ENCODE assay signal across 1 cellular context in genomic region chr12:120640840-120641833, GRCh38.
TF ChIP-seq lines count a peak whose summit lies in the region.

No MANE protein-coding gene starts in this region.

TF ChIP-seq in WTC11, 78 proteins besides CTCF, POLR2A, EP300 and RAD21 (continued from another document and continues in another):
- TF ChIP-seq, protein P1, sequence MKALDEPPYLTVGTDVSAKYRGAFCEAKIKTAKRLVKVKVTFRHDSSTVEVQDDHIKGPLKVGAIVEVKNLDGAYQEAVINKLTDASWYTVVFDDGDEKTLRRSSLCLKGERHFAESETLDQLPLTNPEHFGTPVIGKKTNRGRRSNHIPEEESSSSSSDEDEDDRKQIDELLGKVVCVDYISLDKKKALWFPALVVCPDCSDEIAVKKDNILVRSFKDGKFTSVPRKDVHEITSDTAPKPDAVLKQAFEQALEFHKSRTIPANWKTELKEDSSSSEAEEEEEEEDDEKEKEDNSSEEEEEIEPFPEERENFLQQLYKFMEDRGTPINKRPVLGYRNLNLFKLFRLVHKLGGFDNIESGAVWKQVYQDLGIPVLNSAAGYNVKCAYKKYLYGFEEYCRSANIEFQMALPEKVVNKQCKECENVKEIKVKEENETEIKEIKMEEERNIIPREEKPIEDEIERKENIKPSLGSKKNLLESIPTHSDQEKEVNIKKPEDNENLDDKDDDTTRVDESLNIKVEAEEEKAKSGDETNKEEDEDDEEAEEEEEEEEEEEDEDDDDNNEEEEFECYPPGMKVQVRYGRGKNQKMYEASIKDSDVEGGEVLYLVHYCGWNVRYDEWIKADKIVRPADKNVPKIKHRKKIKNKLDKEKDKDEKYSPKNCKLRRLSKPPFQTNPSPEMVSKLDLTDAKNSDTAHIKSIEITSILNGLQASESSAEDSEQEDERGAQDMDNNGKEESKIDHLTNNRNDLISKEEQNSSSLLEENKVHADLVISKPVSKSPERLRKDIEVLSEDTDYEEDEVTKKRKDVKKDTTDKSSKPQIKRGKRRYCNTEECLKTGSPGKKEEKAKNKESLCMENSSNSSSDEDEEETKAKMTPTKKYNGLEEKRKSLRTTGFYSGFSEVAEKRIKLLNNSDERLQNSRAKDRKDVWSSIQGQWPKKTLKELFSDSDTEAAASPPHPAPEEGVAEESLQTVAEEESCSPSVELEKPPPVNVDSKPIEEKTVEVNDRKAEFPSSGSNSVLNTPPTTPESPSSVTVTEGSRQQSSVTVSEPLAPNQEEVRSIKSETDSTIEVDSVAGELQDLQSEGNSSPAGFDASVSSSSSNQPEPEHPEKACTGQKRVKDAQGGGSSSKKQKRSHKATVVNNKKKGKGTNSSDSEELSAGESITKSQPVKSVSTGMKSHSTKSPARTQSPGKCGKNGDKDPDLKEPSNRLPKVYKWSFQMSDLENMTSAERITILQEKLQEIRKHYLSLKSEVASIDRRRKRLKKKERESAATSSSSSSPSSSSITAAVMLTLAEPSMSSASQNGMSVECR (CRISPR knock-in tag; IDR thresholded peaks at IDR 0.05; ENCODE audit: borderline replicate concordance) = peak; percentile 84
- TF ChIP-seq, protein P2, sequence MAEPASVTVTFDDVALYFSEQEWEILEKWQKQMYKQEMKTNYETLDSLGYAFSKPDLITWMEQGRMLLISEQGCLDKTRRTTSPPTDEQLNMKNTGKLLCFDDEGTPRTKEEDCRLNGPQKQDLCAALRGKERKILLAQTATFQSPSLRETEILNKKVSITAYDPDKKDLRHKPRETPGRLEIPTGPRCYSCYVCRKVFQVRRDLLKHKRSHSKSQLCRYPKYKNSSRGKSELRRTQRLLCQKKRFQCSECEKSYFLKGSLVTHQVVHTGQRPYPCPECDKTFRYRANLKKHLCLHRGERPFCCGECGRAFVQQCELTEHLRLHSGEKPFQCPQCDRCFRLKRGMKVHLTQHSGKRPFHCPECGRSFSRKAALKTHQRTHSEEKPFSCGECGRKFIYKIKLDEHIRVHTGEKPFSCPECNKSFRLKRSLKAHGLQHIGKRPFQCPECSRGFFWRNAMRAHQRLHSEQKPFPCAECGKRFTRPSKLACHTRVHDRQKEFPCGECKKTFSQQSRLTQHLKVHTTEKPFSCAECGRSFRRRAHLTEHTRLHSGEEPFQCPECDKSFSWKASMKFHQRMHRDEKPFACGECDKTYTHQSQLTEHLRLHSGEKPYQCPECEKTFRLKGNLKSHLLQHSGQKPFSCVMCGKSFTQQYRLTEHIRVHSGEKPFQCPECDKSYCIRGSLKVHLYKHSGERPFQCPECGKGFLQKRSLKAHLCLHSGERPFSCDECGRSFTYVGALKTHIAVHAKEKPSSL (CRISPR knock-in tag; conservative IDR thresholded peaks at IDR 0.05) = no peak
- TF ChIP-seq, protein P3, sequence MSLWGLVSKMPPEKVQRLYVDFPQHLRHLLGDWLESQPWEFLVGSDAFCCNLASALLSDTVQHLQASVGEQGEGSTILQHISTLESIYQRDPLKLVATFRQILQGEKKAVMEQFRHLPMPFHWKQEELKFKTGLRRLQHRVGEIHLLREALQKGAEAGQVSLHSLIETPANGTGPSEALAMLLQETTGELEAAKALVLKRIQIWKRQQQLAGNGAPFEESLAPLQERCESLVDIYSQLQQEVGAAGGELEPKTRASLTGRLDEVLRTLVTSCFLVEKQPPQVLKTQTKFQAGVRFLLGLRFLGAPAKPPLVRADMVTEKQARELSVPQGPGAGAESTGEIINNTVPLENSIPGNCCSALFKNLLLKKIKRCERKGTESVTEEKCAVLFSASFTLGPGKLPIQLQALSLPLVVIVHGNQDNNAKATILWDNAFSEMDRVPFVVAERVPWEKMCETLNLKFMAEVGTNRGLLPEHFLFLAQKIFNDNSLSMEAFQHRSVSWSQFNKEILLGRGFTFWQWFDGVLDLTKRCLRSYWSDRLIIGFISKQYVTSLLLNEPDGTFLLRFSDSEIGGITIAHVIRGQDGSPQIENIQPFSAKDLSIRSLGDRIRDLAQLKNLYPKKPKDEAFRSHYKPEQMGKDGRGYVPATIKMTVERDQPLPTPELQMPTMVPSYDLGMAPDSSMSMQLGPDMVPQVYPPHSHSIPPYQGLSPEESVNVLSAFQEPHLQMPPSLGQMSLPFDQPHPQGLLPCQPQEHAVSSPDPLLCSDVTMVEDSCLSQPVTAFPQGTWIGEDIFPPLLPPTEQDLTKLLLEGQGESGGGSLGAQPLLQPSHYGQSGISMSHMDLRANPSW (CRISPR knock-in tag; conservative IDR thresholded peaks at IDR 0.05; ENCODE audit: low read depth) = no peak
- TF ChIP-seq, protein P4, sequence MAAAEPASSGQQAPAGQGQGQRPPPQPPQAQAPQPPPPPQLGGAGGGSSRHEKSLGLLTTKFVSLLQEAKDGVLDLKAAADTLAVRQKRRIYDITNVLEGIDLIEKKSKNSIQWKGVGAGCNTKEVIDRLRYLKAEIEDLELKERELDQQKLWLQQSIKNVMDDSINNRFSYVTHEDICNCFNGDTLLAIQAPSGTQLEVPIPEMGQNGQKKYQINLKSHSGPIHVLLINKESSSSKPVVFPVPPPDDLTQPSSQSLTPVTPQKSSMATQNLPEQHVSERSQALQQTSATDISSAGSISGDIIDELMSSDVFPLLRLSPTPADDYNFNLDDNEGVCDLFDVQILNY (CRISPR knock-in tag; IDR thresholded peaks at IDR 0.05) = peak; percentile 76
- TF ChIP-seq MYBL2 (CRISPR knock-in tag; IDR thresholded peaks at IDR 0.05) = peak; percentile 65; the same call in 1 of the 2 replicates
- peak; percentile 86 for TF ChIP-seq FOXP4 (CRISPR knock-in tag; IDR thresholded peaks at IDR 0.05)
- TF ChIP-seq, protein P5, sequence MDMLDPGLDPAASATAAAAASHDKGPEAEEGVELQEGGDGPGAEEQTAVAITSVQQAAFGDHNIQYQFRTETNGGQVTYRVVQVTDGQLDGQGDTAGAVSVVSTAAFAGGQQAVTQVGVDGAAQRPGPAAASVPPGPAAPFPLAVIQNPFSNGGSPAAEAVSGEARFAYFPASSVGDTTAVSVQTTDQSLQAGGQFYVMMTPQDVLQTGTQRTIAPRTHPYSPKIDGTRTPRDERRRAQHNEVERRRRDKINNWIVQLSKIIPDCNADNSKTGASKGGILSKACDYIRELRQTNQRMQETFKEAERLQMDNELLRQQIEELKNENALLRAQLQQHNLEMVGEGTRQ (CRISPR knock-in tag; IDR thresholded peaks at IDR 0.05) = no peak; the same call in 1 of the 2 replicates
- TF ChIP-seq ZSCAN18 (CRISPR knock-in tag; IDR thresholded peaks at IDR 0.05) = no peak
- no peak for TF ChIP-seq PRRX2 (CRISPR knock-in tag; IDR thresholded peaks at IDR 0.05)
- TF ChIP-seq SMAD4 (CRISPR knock-in tag; IDR thresholded peaks at IDR 0.05) = no peak
- TF ChIP-seq, protein P6, sequence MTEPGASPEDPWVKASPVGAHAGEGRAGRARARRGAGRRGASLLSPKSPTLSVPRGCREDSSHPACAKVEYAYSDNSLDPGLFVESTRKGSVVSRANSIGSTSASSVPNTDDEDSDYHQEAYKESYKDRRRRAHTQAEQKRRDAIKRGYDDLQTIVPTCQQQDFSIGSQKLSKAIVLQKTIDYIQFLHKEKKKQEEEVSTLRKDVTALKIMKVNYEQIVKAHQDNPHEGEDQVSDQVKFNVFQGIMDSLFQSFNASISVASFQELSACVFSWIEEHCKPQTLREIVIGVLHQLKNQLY (CRISPR knock-in tag; IDR thresholded peaks at IDR 0.05) = no peak
- TF ChIP-seq, protein P7, sequence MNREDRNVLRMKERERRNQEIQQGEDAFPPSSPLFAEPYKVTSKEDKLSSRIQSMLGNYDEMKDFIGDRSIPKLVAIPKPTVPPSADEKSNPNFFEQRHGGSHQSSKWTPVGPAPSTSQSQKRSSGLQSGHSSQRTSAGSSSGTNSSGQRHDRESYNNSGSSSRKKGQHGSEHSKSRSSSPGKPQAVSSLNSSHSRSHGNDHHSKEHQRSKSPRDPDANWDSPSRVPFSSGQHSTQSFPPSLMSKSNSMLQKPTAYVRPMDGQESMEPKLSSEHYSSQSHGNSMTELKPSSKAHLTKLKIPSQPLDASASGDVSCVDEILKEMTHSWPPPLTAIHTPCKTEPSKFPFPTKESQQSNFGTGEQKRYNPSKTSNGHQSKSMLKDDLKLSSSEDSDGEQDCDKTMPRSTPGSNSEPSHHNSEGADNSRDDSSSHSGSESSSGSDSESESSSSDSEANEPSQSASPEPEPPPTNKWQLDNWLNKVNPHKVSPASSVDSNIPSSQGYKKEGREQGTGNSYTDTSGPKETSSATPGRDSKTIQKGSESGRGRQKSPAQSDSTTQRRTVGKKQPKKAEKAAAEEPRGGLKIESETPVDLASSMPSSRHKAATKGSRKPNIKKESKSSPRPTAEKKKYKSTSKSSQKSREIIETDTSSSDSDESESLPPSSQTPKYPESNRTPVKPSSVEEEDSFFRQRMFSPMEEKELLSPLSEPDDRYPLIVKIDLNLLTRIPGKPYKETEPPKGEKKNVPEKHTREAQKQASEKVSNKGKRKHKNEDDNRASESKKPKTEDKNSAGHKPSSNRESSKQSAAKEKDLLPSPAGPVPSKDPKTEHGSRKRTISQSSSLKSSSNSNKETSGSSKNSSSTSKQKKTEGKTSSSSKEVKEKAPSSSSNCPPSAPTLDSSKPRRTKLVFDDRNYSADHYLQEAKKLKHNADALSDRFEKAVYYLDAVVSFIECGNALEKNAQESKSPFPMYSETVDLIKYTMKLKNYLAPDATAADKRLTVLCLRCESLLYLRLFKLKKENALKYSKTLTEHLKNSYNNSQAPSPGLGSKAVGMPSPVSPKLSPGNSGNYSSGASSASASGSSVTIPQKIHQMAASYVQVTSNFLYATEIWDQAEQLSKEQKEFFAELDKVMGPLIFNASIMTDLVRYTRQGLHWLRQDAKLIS (CRISPR knock-in tag; IDR thresholded peaks at IDR 0.05; ENCODE audit: borderline replicate concordance) = 0 out of 2 replicates have a peak, but pooled peaks have one; percentile 57
- peak; percentile 77; the same call in 1 of the 2 replicates for TF ChIP-seq MAX (CRISPR knock-in tag; IDR thresholded peaks at IDR 0.05)
- peak; percentile 66; the same call in 1 of the 2 replicates for TF ChIP-seq ELF4 (CRISPR knock-in tag; IDR thresholded peaks at IDR 0.05; ENCODE audit: low read depth)
- no peak for TF ChIP-seq ESRRA (CRISPR knock-in tag; IDR thresholded peaks at IDR 0.05; ENCODE audit: borderline replicate concordance)
- no peak for TF ChIP-seq MXD4 (CRISPR knock-in tag; IDR thresholded peaks at IDR 0.05; ENCODE audit: borderline replicate concordance)
- 0 out of 2 replicates have a peak, but pooled peaks have one; percentile 58 for TF ChIP-seq CREM (CRISPR knock-in tag; IDR thresholded peaks at IDR 0.05)
- TF ChIP-seq JUN (CRISPR knock-in tag; IDR thresholded peaks at IDR 0.05) = no peak; the same call in 1 of the 2 replicates
- TF ChIP-seq, protein P8, sequence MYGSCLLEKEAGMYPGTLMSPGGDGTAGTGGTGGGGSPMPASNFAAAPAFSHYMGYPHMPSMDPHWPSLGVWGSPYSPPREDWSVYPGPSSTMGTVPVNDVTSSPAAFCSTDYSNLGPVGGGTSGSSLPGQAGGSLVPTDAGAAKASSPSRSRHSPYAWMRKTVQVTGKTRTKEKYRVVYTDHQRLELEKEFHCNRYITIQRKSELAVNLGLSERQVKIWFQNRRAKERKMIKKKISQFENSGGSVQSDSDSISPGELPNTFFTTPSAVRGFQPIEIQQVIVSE (CRISPR knock-in tag; IDR thresholded peaks at IDR 0.05; ENCODE audit: borderline replicate concordance) = no peak
- TF ChIP-seq CBFB (CRISPR knock-in tag; IDR thresholded peaks at IDR 0.05; ENCODE audit: low read depth) = peak; percentile 90; the same call in 1 of the 2 replicates
- TF ChIP-seq E2F4 (CRISPR knock-in tag; IDR thresholded peaks at IDR 0.05; ENCODE audit: borderline replicate concordance, low read depth) = peak; percentile 64
- no peak for TF ChIP-seq NR1H2 (CRISPR knock-in tag; IDR thresholded peaks at IDR 0.05)
- TF ChIP-seq, protein P9, sequence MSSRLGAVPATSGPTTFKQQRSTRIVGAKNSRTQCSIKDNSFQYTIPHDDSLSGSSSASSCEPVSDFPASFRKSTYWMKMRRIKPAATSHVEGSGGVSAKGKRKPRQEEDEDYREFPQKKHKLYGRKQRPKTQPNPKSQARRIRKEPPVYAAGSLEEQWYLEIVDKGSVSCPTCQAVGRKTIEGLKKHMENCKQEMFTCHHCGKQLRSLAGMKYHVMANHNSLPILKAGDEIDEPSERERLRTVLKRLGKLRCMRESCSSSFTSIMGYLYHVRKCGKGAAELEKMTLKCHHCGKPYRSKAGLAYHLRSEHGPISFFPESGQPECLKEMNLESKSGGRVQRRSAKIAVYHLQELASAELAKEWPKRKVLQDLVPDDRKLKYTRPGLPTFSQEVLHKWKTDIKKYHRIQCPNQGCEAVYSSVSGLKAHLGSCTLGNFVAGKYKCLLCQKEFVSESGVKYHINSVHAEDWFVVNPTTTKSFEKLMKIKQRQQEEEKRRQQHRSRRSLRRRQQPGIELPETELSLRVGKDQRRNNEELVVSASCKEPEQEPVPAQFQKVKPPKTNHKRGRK (CRISPR knock-in tag; IDR thresholded peaks at IDR 0.05; ENCODE audit: borderline replicate concordance) = no peak
- no peak for TF ChIP-seq ZNF138 (CRISPR knock-in tag; conservative IDR thresholded peaks at IDR 0.05)
- peak; percentile 85 for TF ChIP-seq ETV6 (CRISPR knock-in tag; IDR thresholded peaks at IDR 0.05)
- no peak for TF ChIP-seq ZNF232 (CRISPR knock-in tag; IDR thresholded peaks at IDR 0.05)
- no peak for TF ChIP-seq KAT7 (CRISPR knock-in tag; IDR thresholded peaks at IDR 0.05; ENCODE audit: borderline replicate concordance)
